15 cellular contexts compared by ENCODE assay signal in genomic region chr12:19683178-19683927, GRCh38.
DNase-seq lines count a peak whose midpoint lies in the region; ATAC-seq, FAIRE-seq and TF ChIP-seq lines count a peak whose summit lies in the region.
"Had no signal": no experiment of that assay in that cellular context is flagged by ENCODE, and none has a peak within 500 bp of the region (broad histone marks: within the 10 kb centered on the region; RNA-seq: fewer than 3 reads in every experiment).

No MANE protein-coding gene starts in this region.

- no peak overlapping the region for H3K27ac Mint-ChIP-seq in natural killer cell treated with Interleukin-12 subunit alpha and Interleukin-12 subunit beta and Interleukin-15 and Interleukin-18, amount 100 ng/mL, for 72 hours
- H3K27ac Mint-ChIP-seq in Caco-2 (ENCODE audit: unreplicated experiment): no peak overlapping the region
- H3K27ac Mint-ChIP-seq: dendritic cell treated with granulocyte-macrophage colony-stimulating factor and Interleukin-4, amounts not matched to agents 40 ng/mL and 50 ng/mL, for 4 days; stimulated activated effector memory CD8-positive, alpha-beta T cell treated with anti-CD3 and anti-CD28 coated beads, Interleukin-12 subunit alpha, Interleukin-12 subunit beta, amount 100 ng/mL, for 72 hours had no signal

- TF ChIP-seq RAD21 in A549 (conservative IDR thresholded peaks at IDR 0.05 in 1 of 2, IDR thresholded peaks at IDR 0.05 in 1 of 2): no peak

- H3K4me1 Mint-ChIP-seq in natural killer cell treated with Interleukin-12 subunit alpha and Interleukin-12 subunit beta and Interleukin-15 and Interleukin-18, amount 100 ng/mL, for 72 hours (ENCODE audit: low read depth in 2 of 2): peaks cover 21 to 29% of the 10 kb centered on the region in 2 donors
- no peaks in the 10 kb centered on the region for H3K4me1 Mint-ChIP-seq in Caco-2 (ENCODE audit: low read depth, unreplicated experiment)

- H3K9me3 Mint-ChIP-seq in natural killer cell treated with Interleukin-12 subunit alpha and Interleukin-12 subunit beta and Interleukin-15 and Interleukin-18, amount 100 ng/mL, for 72 hours: peaks cover 17% of the 10 kb centered on the region
- H3K9me3 Mint-ChIP-seq in Caco-2 (ENCODE audit: unreplicated experiment): peaks cover 15% of the 10 kb centered on the region

- no peaks in the 10 kb centered on the region for H3K36me3 ChIP-seq in Caco-2 (ENCODE audit: control insufficient read depth, insufficient read depth, low read length)

- H3K9me3 ChIP-seq in A549 (no peaks in the 10 kb centered on the region), Caco-2 (no peaks in the 10 kb centered on the region)

- POLR2A ChIA-PET in A549 (lab: Yijun Ruan, JAX) (no interaction called here), Caco-2 (lab: Charles Lee) (no interaction called here)

- peaks cover 17% of the 10 kb centered on the region for H3K36me3 Mint-ChIP-seq in natural killer cell treated with Interleukin-12 subunit alpha and Interleukin-12 subunit beta and Interleukin-15 and Interleukin-18, amount 100 ng/mL, for 72 hours
- H3K36me3 Mint-ChIP-seq in Caco-2 (ENCODE audit: insufficient read depth, unreplicated experiment): no peaks in the 10 kb centered on the region

- CTCF ChIA-PET in A549 (lab: Yijun Ruan, JAX) (interaction anchor here (0.9 kb wide), 1 partner anchor 9 kb away, joined by 4 read pairs; no protein-coding TSS in a partner anchor), Caco-2 (lab: Charles Lee) (no interaction called here)

- TF ChIP-seq CTCF in A549 (IDR thresholded peaks at IDR 0.05) (no peak), HFF-Myc (IDR thresholded peaks at IDR 0.05; ENCODE audit: low read depth, low read length, missing control alignments) (no peak), astrocyte of the spinal cord (IDR thresholded peaks at IDR 0.05; ENCODE audit: low read depth, low read length) (no peak), Caco-2 (IDR thresholded peaks at IDR 0.05; ENCODE audit: insufficient read depth in 1 of 2, low read depth in 1 of 2, low read length in 1 of 2, severe bottlenecking in 1 of 2, unreplicated experiment in 1 of 2) (no peak)

- H3K4me3 ChIP-seq in A549 (0 out of 3 replicates have a peak overlapping the region, but pooled peaks have one; percentile 16), HFF-Myc (replicated peaks; ENCODE audit: low read depth, low read length) (no peak overlapping the region), astrocyte of the spinal cord (ENCODE audit: low read depth, low read length) (no peak overlapping the region), Caco-2 (ENCODE audit: low read depth, low read length) (no peak overlapping the region)

- TF ChIP-seq EP300 in A549 (IDR thresholded peaks at IDR 0.05): no peak

- intact Hi-C loops in sciatic nerve (cut with DNase I): no loop called here
- intact Hi-C loops in Caco-2 (cut with micrococcal nuclease; ENCODE audit: unreplicated experiment): no loop called here

- H3K4me2 ChIP-seq in A549: peak overlapping the region; percentile 77

- H3K27me3 ChIP-seq in Caco-2 (replicated peaks; ENCODE audit: control insufficient read depth, insufficient read depth, low read length): no peaks in the 10 kb centered on the region

- H3K4me3 Mint-ChIP-seq in natural killer cell treated with Interleukin-12 subunit alpha and Interleukin-12 subunit beta and Interleukin-15 and Interleukin-18, amount 100 ng/mL, for 72 hours: no peak overlapping the region
- no peak overlapping the region for H3K4me3 Mint-ChIP-seq in Caco-2 (ENCODE audit: unreplicated experiment)
- H3K4me3 Mint-ChIP-seq: dendritic cell treated with granulocyte-macrophage colony-stimulating factor and Interleukin-4, amounts not matched to agents 40 ng/mL and 50 ng/mL, for 4 days; stimulated activated effector memory CD8-positive, alpha-beta T cell treated with anti-CD3 and anti-CD28 coated beads, Interleukin-12 subunit alpha, Interleukin-12 subunit beta, amount 100 ng/mL, for 72 hours had no signal

- H3K4me1 ChIP-seq in A549 (peaks cover 15% of the 10 kb centered on the region), Caco-2 (no peaks in the 10 kb centered on the region)

- 16% methylated on average over 7 of the region's 7 CpGs for WGBS in A549 (ENCODE audit: missing lambda C conversion rate)

- H3K27ac ChIP-seq in A549: peak overlapping the region; percentile 53 to 76

- no TSS peak for BruUV-seq in Caco-2 (replicated peaks; lab: Mats Ljungman, UMichigan)

- ATAC-seq in A549 (peak; percentile 73 to 76), GM18909 (IDR thresholded peaks at IDR 0.05; ENCODE audit: poor library complexity, unreplicated experiment) (no peak), sciatic nerve (no peak)
- no peak for ATAC-seq in natural killer cell treated with Interleukin-12 subunit alpha and Interleukin-12 subunit beta and Interleukin-15 and Interleukin-18, amount 100 ng/mL, for 72 hours
- ATAC-seq: naive thymus-derived CD8-positive, alpha-beta T cell; stimulated activated effector memory CD8-positive, alpha-beta T cell treated with anti-CD3 and anti-CD28 coated beads, Interleukin-12 subunit alpha, Interleukin-12 subunit beta, amount 100 ng/mL, for 72 hours had no signal

- in situ Hi-C loops in astrocyte of the spinal cord (cut with HindIII; ENCODE audit: low sequenced_read_pairs): no loop called here

- peak; percentile 54 for FAIRE-seq in A549 (lab: Jason Lieb, UNC)

- no peaks in the 10 kb centered on the region for H3K27me3 Mint-ChIP-seq in natural killer cell treated with Interleukin-12 subunit alpha and Interleukin-12 subunit beta and Interleukin-15 and Interleukin-18, amount 100 ng/mL, for 72 hours
- peaks cover 8% of the 10 kb centered on the region for H3K27me3 Mint-ChIP-seq in Caco-2 (ENCODE audit: insufficient read depth, unreplicated experiment)
- H3K27me3 Mint-ChIP-seq: dendritic cell treated with granulocyte-macrophage colony-stimulating factor and Interleukin-4, amounts not matched to agents 40 ng/mL and 50 ng/mL, for 4 days; naive thymus-derived CD8-positive, alpha-beta T cell had no signal

- TF ChIP-seq POLR2A in A549 (IDR thresholded peaks at IDR 0.05; ENCODE audit: low read length): no peak

- DNase-seq in A549 (ENCODE audit: low read depth in 1 of 2, low spot score in 1 of 2) (peak; percentile 33 to 46), HFF-Myc (ENCODE audit: extremely low read depth, low read depth) (peak; percentile 50), astrocyte of the spinal cord (ENCODE audit: low read depth, low spot score) (peak; percentile 72), kidney glomerular epithelial cell (lab: John Stamatoyannopoulos, UW) (peak; percentile 65), sciatic nerve (ENCODE audit: low spot score) (no peak), Caco-2 (no peak)
- no peak for DNase-seq in natural killer cell treated with Interleukin-12 subunit alpha and Interleukin-12 subunit beta and Interleukin-15 and Interleukin-18, amount 100 ng/mL, for 72 hours (ENCODE audit: low spot score)
- DNase-seq: activated CD4-positive, CD25-positive, alpha-beta regulatory T cell treated with anti-CD3 and anti-CD28 coated beads, Interleukin-2, amount 50 U/mL, for 72 hours; activated effector memory CD4-positive, alpha-beta T cell treated with Interleukin-2 at 50 U/mL for 16 hours; AML-193; naive thymus-derived CD8-positive, alpha-beta T cell; NCI-H524 had no signal

TF ChIP-seq in A549, 52 proteins besides CTCF, POLR2A, EP300 and RAD21:
- TF ChIP-seq FOSL2 (IDR thresholded peaks at IDR 0.05) (no peak), FOSL2 (CRISPR knock-in tag; IDR thresholded peaks at IDR 0.05) (peak; percentile 53), SMC3 (IDR thresholded peaks at IDR 0.05) (no peak)

Comparison
In these comparisons a context has a peak if more than half of its experiments do, and no peak if none do; other contexts are left out.
1. ATAC-seq: peak in A549 (2 of 2); none in GM18909 (single experiment), sciatic nerve (single experiment) and natural killer cell treated with Interleukin-12 subunit alpha and Interleukin-12 subunit beta and Interleukin-15 and Interleukin-18, amount 100 ng/mL, for 72 hours (0 of 2).
2. DNase-seq: peak in A549 (2 of 2), HFF-Myc (single experiment), astrocyte of the spinal cord (single experiment) and kidney glomerular epithelial cell (single experiment); none in sciatic nerve (single experiment), natural killer cell treated with Interleukin-12 subunit alpha and Interleukin-12 subunit beta and Interleukin-15 and Interleukin-18, amount 100 ng/mL, for 72 hours (single experiment) and Caco-2 (0 of 2).